Comparison of ENCODE assay signal across 8 cellular contexts in genomic region chr16:18926189-18926865, GRCh38. TPM values are rescaled to one million over a fixed set of nuclear protein-coding genes. Genes with fewer than 3 reads are reported as not detected.
A peak's percentile ranks its signal among the peaks of the same experiment; 100 is the strongest.
DNase-seq lines count a peak whose midpoint lies in the region; ATAC-seq and TF ChIP-seq lines count a peak whose summit lies in the region.
"Not testable (repeated sequence)": the region's sequence is repeated elsewhere in the genome, so short reads cannot be mapped to it uniquely, and the experiment has no call there.

Gene SMG1, minus strand, starts transcription at chr16:18926408. Its CDS starts 367 bp downstream, at chr16:18926041.

- H3K9me3 Mint-ChIP-seq in dendritic cell treated with granulocyte-macrophage colony-stimulating factor and Interleukin-4, amounts not matched to agents 40 ng/mL and 50 ng/mL, for 4 days, result not testable (repeated sequence)

- H3K36me3 Mint-ChIP-seq in dendritic cell treated with granulocyte-macrophage colony-stimulating factor and Interleukin-4, amounts not matched to agents 40 ng/mL and 50 ng/mL, for 4 days (ENCODE audit: low read depth), result peaks cover 23% of the 10 kb centered on the region

- ATAC-seq in GM19397 (IDR thresholded peaks at IDR 0.05; ENCODE audit: unreplicated experiment), result peak; percentile 87
- ATAC-seq in HG03565 (IDR thresholded peaks at IDR 0.05; ENCODE audit: unreplicated experiment), result peak; percentile 81
- peak; percentile 97 for ATAC-seq in left lung

- peak within 1 kb of the TSS; percentile 96 for H3K27ac Mint-ChIP-seq in dendritic cell treated with granulocyte-macrophage colony-stimulating factor and Interleukin-4, amounts not matched to agents 40 ng/mL and 50 ng/mL, for 4 days

- H3K4me3 ChIP-seq in left lung, result peak within 1 kb of the TSS; percentile 62 to 76

- H3K4me1 Mint-ChIP-seq in dendritic cell treated with granulocyte-macrophage colony-stimulating factor and Interleukin-4, amounts not matched to agents 40 ng/mL and 50 ng/mL, for 4 days (ENCODE audit: low read depth), result peaks cover 27% of the 10 kb centered on the region

- not testable (repeated sequence) for H3K36me3 ChIP-seq in left lung

- not testable (repeated sequence) for H3K27me3 Mint-ChIP-seq in dendritic cell treated with granulocyte-macrophage colony-stimulating factor and Interleukin-4, amounts not matched to agents 40 ng/mL and 50 ng/mL, for 4 days

- TF ChIP-seq CTCF in left lung (IDR thresholded peaks at IDR 0.05), result not testable (repeated sequence)

- H3K4me1 ChIP-seq in left lung, result peaks cover 0 to 33% of the 10 kb centered on the region in 2 donors

- peak within 1 kb of the TSS; percentile 84 to 96 for H3K27ac ChIP-seq in left lung

- peak; percentile 95 for DNase-seq in CD1c-positive myeloid dendritic cell (ENCODE audit: extremely low spot score)
- peak; percentile 77 for DNase-seq in NCI-H748 treated with DMSO at 0.1 percent for 48 hours (lab: John Stamatoyannopoulos, UW)
- DNase-seq in activated CD4-positive, alpha-beta T cell treated with anti-CD3 and anti-CD28 coated beads, Interleukin-2, amount 50 U/mL, for 4 hours, result peak; percentile 90 to 91
- peak; percentile 95 to 98 for DNase-seq in left lung
- DNase-seq in stimulated activated CD4-positive, alpha-beta T cell treated with anti-CD3 and anti-CD28 coated beads, Interleukin-2, amount 100 ng/mL, for 4 hours (ENCODE audit: low read depth), result peak; percentile 89

- peak within 1 kb of the TSS; percentile 83 for H3K4me3 Mint-ChIP-seq in dendritic cell treated with granulocyte-macrophage colony-stimulating factor and Interleukin-4, amounts not matched to agents 40 ng/mL and 50 ng/mL, for 4 days

- H3K9me3 ChIP-seq in left lung, result not testable (repeated sequence)

- H3K27me3 ChIP-seq in left lung, result not testable (repeated sequence)

- intact Hi-C loops in dendritic cell treated with granulocyte-macrophage colony-stimulating factor and Interleukin-4, amounts not matched to agents 40 ng/mL and 50 ng/mL, for 4 days (cut with micrococcal nuclease); left lung (cut with DNase I): not testable (repeated sequence)

RNA-seq across cellular contexts. Expression of gene SMG1, which starts in this region (rescaled TPM):
- 10 to 100 TPM; 60.0 to 78.6 TPM for total RNA-seq in left lung

Comparison
In these comparisons a context has a peak if more than half of its experiments do, and no peak if none do; other contexts are left out.
1. Peak in every context shown above with its lines: DNase-seq, ATAC-seq, H3K4me3 ChIP-seq and H3K27ac ChIP-seq.